9 cellular contexts compared by ENCODE assay signal in genomic region chr2:38301340-38301968, GRCh38.
DNase-seq lines count a peak whose midpoint lies in the region; ATAC-seq and TF ChIP-seq lines count a peak whose summit lies in the region.
"Had no signal": no experiment of that assay in that cellular context is flagged by ENCODE, and none has a peak within 500 bp of the region (broad histone marks: within the 10 kb centered on the region; RNA-seq: fewer than 3 reads in every experiment).

No MANE protein-coding gene starts in this region.

- intact Hi-C loops in lower lobe of right lung (cut with DNase I): no loop called here

- peak; percentile 65 for ATAC-seq in GM19043 (IDR thresholded peaks at IDR 0.05; ENCODE audit: low read depth, unreplicated experiment)
- ATAC-seq in WTC11: peak; percentile 63
- peak; percentile 37 to 39 for ATAC-seq in lower lobe of right lung
- ATAC-seq in GM18870 (IDR thresholded peaks at IDR 0.05; ENCODE audit: unreplicated experiment): no peak

- H3K4me3 ChIP-seq in HEK293 (ENCODE audit: low read depth, low read length): no peak overlapping the region
- H3K4me3 ChIP-seq in lower lobe of right lung: no peak overlapping the region
- no peak overlapping the region for H3K4me3 ChIP-seq in foreskin fibroblast (ENCODE audit: low read depth in 1 of 2, low read length in 2 of 2)

- H3K4me3 Mint-ChIP-seq in WTC11: no peak overlapping the region

- TF ChIP-seq CTCF in HEK293 (tag by site-specific recombination; IDR thresholded peaks at IDR 0.05) (no peak), WTC11 (IDR thresholded peaks at IDR 0.05) (no peak), lower lobe of right lung (IDR thresholded peaks at IDR 0.05) (no peak), foreskin fibroblast (IDR thresholded peaks at IDR 0.05; ENCODE audit: low read depth, low read length) (no peak)

- H3K27me3 ChIP-seq in lower lobe of right lung (ENCODE audit: low read depth): no peaks in the 10 kb centered on the region

- DNase-seq in WTC11 (ENCODE audit: low spot score) (no peak), lower lobe of right lung (no peak), amygdala (lab: John Stamatoyannopoulos, UW) (no peak), NCI-H2171 (lab: John Stamatoyannopoulos, UW) (no peak), foreskin fibroblast (no peak)
- DNase-seq: dermis blood vessel endothelial cell had no signal

- H3K27ac ChIP-seq in HEK293 (ENCODE audit: extremely low read depth, low read depth, low read length) (no peak overlapping the region; the same call in 1 of the 2 replicates), lower lobe of right lung (no peak overlapping the region)

- POLR2A ChIA-PET in HEK293 (lab: Yijun Ruan, JAX): no interaction called here
- POLR2A ChIA-PET in WTC11 (lab: Charles Lee): no interaction called here

- no peaks in the 10 kb centered on the region for H3K9me3 ChIP-seq in HEK293 (ENCODE audit: control insufficient read depth, insufficient read depth, low read depth, low read length)
- H3K9me3 ChIP-seq in lower lobe of right lung: no peaks in the 10 kb centered on the region

- peaks cover 68% of the 10 kb centered on the region for H3K36me3 Mint-ChIP-seq in WTC11

- peak overlapping the region; percentile 47 for H3K27ac Mint-ChIP-seq in WTC11

- H3K4me1 Mint-ChIP-seq in WTC11: peaks cover 26% of the 10 kb centered on the region

- H3K36me3 ChIP-seq in HEK293 (ENCODE audit: control insufficient read depth in 2 of 2, insufficient read depth in 1 of 2, low read length in 2 of 2) (peaks cover 42 to 57% of the 10 kb centered on the region in 2 experiments), lower lobe of right lung (peaks cover 75% of the 10 kb centered on the region)

- no peaks in the 10 kb centered on the region for H3K27me3 Mint-ChIP-seq in WTC11 (ENCODE audit: low read depth)

- H3K4me1 ChIP-seq in HEK293 (ENCODE audit: control insufficient read depth, insufficient read depth, low read length): no peaks in the 10 kb centered on the region
- H3K4me1 ChIP-seq in lower lobe of right lung: no peaks in the 10 kb centered on the region

- CTCF ChIA-PET in HEK293 (lab: Yijun Ruan, JAX): interaction anchor here (0.6 kb wide), 1 partner anchor 207 kb away, joined by 3 read pairs; no protein-coding TSS in a partner anchor
- CTCF ChIA-PET in WTC11 (lab: Charles Lee): interaction anchor here (0.6 to 1.1 kb wide), 2 partner anchors 207 to 392 kb away, joined by 4 to 5 read pairs; no protein-coding TSS in a partner anchor

- no peaks in the 10 kb centered on the region for H3K9me3 Mint-ChIP-seq in WTC11

TF ChIP-seq in HEK293, 187 proteins besides CTCF, POLR2A, EP300 and RAD21:
- TF ChIP-seq ZIC2 (tag by site-specific recombination; IDR thresholded peaks at IDR 0.05) (peak; percentile 53; the same call in 1 of the 2 replicates), ZNF830 (tag by site-specific recombination; IDR thresholded peaks at IDR 0.05; ENCODE audit: low read depth) (no peak)
TF ChIP-seq in HEK293: peak in this region for 1.

TF ChIP-seq in WTC11, 78 proteins besides CTCF, POLR2A, EP300 and RAD21 (continues in another document):
- TF ChIP-seq GTF2I (CRISPR knock-in tag; conservative IDR thresholded peaks at IDR 0.05) (no peak), CDX4 (CRISPR knock-in tag; IDR thresholded peaks at IDR 0.05; ENCODE audit: borderline replicate concordance) (no peak), ZSCAN18 (CRISPR knock-in tag; IDR thresholded peaks at IDR 0.05) (no peak), KAT7 (CRISPR knock-in tag; IDR thresholded peaks at IDR 0.05; ENCODE audit: borderline replicate concordance) (no peak), ZBTB43 (CRISPR knock-in tag; IDR thresholded peaks at IDR 0.05) (no peak), ARID4B (CRISPR knock-in tag; IDR thresholded peaks at IDR 0.05; ENCODE audit: borderline replicate concordance) (no peak), CBFB (CRISPR knock-in tag; IDR thresholded peaks at IDR 0.05; ENCODE audit: low read depth) (no peak), ZNF232 (CRISPR knock-in tag; IDR thresholded peaks at IDR 0.05) (no peak), AR (CRISPR knock-in tag; IDR thresholded peaks at IDR 0.05) (no peak), E2F5 (CRISPR knock-in tag; IDR thresholded peaks at IDR 0.05) (no peak)
